ENCODE assay signal across 15 cellular contexts in genomic region chr5:1889321-1890065, GRCh38. TPM values are rescaled to one million over a fixed set of nuclear protein-coding genes. Genes with fewer than 3 reads are reported as not detected.
"Had no signal": no experiment of that assay in that cellular context is flagged by ENCODE, and none has a peak within 500 bp of the region (broad histone marks: within the 10 kb centered on the region; RNA-seq: fewer than 3 reads in every experiment).

No MANE protein-coding gene starts in this region.

- H3K27ac ChIP-seq: dorsolateral prefrontal cortex, esophagus muscularis mucosa, pancreas, uterus had no signal

- FAIRE-seq: pancreas, TTC549 had no signal

- H3K9me3 ChIP-seq: esophagus muscularis mucosa, pancreas, uterus had no signal

- DNase-seq: activated CD4-positive, CD25-positive, alpha-beta regulatory T cell; activated T-cell treated with anti-CD3 and anti-CD28 coated beads, Interleukin-2, amount 50 U/mL, for 1 hour; foreskin fibroblast; mesendoderm; nephron progenitor cell; retina; T-helper 2 cell; uterus had no signal

- ATAC-seq: activated naive CD4-positive, alpha-beta T cell treated with anti-CD3 and anti-CD28 coated beads, Interleukin-2, amount 50 U/mL, for 72 hours; left lobe of liver; pancreas had no signal

- H3K36me3 ChIP-seq: esophagus muscularis mucosa, pancreas, uterus had no signal

- H3K4me1 ChIP-seq: pancreas had no signal

- H3K4me3 ChIP-seq: dorsolateral prefrontal cortex, esophagus muscularis mucosa, pancreas, skin epidermis, uterus had no signal

RNA-seq across cellular contexts. Expression of gene IRX4, which starts 6.8 kb away (rescaled TPM):
- total RNA-seq: activated naive CD4-positive, alpha-beta T cell treated with anti-CD3 and anti-CD28 coated beads, Interleukin-2, amount 50 U/mL, for 72 hours; dorsolateral prefrontal cortex; esophagus muscularis mucosa; left lobe of liver; pancreas; uterus had no signal
